Comparison of ENCODE assay signal across 13 cellular contexts in the genomic region with DNA sequence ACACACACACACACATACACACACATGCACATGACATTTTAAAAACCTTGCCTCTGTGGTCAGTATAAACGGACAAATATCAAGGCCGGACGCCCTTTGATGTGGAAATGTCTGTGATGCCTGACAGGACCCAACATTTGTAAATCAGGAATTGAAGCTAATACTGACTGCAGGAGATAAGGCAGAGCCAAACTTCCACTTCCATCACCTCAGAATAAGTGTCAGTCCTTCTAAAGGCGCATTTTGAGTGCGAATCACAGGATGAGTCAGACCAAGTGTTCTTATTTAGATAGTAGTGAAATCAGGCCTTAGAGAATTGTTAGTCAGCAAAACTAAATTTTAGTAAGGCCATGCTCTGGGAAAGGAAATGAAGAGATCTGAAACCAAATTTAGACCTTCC.
DNase-seq lines count a peak whose midpoint lies in the region; ATAC-seq and TF ChIP-seq lines count a peak whose summit lies in the region.
"Had no signal": no experiment of that assay in that cellular context is flagged by ENCODE, and none has a peak within 500 bp of the region (broad histone marks: within the 10 kb centered on the region; RNA-seq: fewer than 3 reads in every experiment).

No MANE protein-coding gene starts in this region.

- DNase-seq in GM23248: peak; percentile 56
- peak; percentile 50 for DNase-seq in PC-3
- peak; percentile 25 to 56 for DNase-seq in foreskin fibroblast
- DNase-seq in activated naive CD8-positive, alpha-beta T cell treated with anti-CD3 and anti-CD28 coated beads for 36 hours: no peak
- no peak for DNase-seq in hepatocyte (ENCODE audit: low spot score)
- no peak for DNase-seq in colonic mucosa
- DNase-seq: ACHN; activated B cell treated with CpG ODN at 0.5 μM for 24 hours; activated naive CD4-positive, alpha-beta T cell treated with anti-CD3 and anti-CD28 coated beads, Interleukin-2, amount 50 U/mL, for 16 hours; cerebellar nuclear complex had no signal

- H3K79me2 ChIP-seq in ACC112 (ENCODE audit: control insufficient read depth, insufficient read depth, low read length, unreplicated experiment) (no peaks in the 10 kb centered on the region), GM23248 (ENCODE audit: insufficient read depth) (no peaks in the 10 kb centered on the region), PC-3 (ENCODE audit: low read length) (no peaks in the 10 kb centered on the region), hepatocyte (no peaks in the 10 kb centered on the region)

- H3F3A ChIP-seq in GM23248 (ENCODE audit: insufficient read depth): no peaks in the 10 kb centered on the region
- H3F3A ChIP-seq in PC-3 (ENCODE audit: low read length, unreplicated experiment): no peaks in the 10 kb centered on the region

- TF ChIP-seq CTCF in PC-3 (conservative IDR thresholded peaks at IDR 0.05; ENCODE audit: low read depth, low read length) (no peak), foreskin fibroblast (IDR thresholded peaks at IDR 0.05; ENCODE audit: low read depth, low read length) (no peak), hepatocyte (IDR thresholded peaks at IDR 0.05; ENCODE audit: poor library complexity) (no peak), colonic mucosa (IDR thresholded peaks at IDR 0.05) (no peak)

- ATAC-seq in PC-3 (peak; percentile 69), GM19023 (IDR thresholded peaks at IDR 0.05; ENCODE audit: unreplicated experiment) (no peak)

- H3K4me1 ChIP-seq in ACC112 (ENCODE audit: control insufficient read depth, insufficient read depth, low read length, unreplicated experiment) (peaks cover 4% of the 10 kb centered on the region), GM23248 (ENCODE audit: insufficient read depth) (peaks cover 7% of the 10 kb centered on the region; the same call in 1 of the 2 replicates), PC-3 (ENCODE audit: insufficient read depth, low read length) (peaks cover 8% of the 10 kb centered on the region; the same call in 1 of the 2 replicates), hepatocyte (ENCODE audit: insufficient read depth) (peaks cover 7% of the 10 kb centered on the region), colonic mucosa (peaks cover 3% of the 10 kb centered on the region)

- intact Hi-C loops in PC-3 (cut with micrococcal nuclease) (no loop called here), colonic mucosa (cut with DNase I) (no loop called here)

- WGBS in GM23248 (ENCODE audit: low coverage in 1 of 2, low lambda C conversion rate in 2 of 2, missing lambda C conversion rate in 2 of 2), 2 experiments: 22 to 31% methylated on average over 5 of the region's 5 CpGs
- WGBS in hepatocyte (ENCODE audit: low lambda C conversion rate, missing lambda C conversion rate): 88% methylated on average over 5 of the region's 5 CpGs

- no TSS peak for BruUV-seq in PC-3 (replicated peaks; lab: Mats Ljungman, UMichigan)

- H3K9me3 ChIP-seq in GM23248 (ENCODE audit: low read depth) (no peaks in the 10 kb centered on the region), PC-3 (ENCODE audit: low read length) (no peaks in the 10 kb centered on the region), hepatocyte (ENCODE audit: low read depth) (no peaks in the 10 kb centered on the region), colonic mucosa (no peaks in the 10 kb centered on the region)

- H3K27me3 ChIP-seq in ACC112 (ENCODE audit: insufficient read depth, low read length): no peaks in the 10 kb centered on the region
- no peaks in the 10 kb centered on the region for H3K27me3 ChIP-seq in GM23248 (replicated peaks; ENCODE audit: insufficient read depth)
- no peaks in the 10 kb centered on the region for H3K27me3 ChIP-seq in PC-3 (ENCODE audit: low read length)
- H3K27me3 ChIP-seq in hepatocyte: no peaks in the 10 kb centered on the region
- no peaks in the 10 kb centered on the region for H3K27me3 ChIP-seq in colonic mucosa

- H3K9ac ChIP-seq in GM23248 (no peak overlapping the region), PC-3 (ENCODE audit: low read length) (no peak overlapping the region), colonic mucosa (ENCODE audit: low read depth in 2 of 2, low read length in 2 of 2) (no peak overlapping the region)

- H3K36me3 Mint-ChIP-seq in activated naive CD8-positive, alpha-beta T cell treated with anti-CD3 and anti-CD28 coated beads for 36 hours: no peaks in the 10 kb centered on the region
- H3K36me3 Mint-ChIP-seq: memory B cell had no signal

- no peak overlapping the region for H3K4me3 ChIP-seq in ACC112 (ENCODE audit: low read depth, low read length)
- no peak overlapping the region for H3K4me3 ChIP-seq in GM23248
- no peak overlapping the region for H3K4me3 ChIP-seq in PC-3 (ENCODE audit: low read length)
- no peak overlapping the region for H3K4me3 ChIP-seq in foreskin fibroblast (ENCODE audit: low read depth in 1 of 2, low read length in 2 of 2)
- H3K4me3 ChIP-seq in hepatocyte: no peak overlapping the region
- H3K4me3 ChIP-seq in colonic mucosa: no peak overlapping the region

- CTCF ChIA-PET in PC-3 (lab: Charles Lee): no interaction called here

- no peak overlapping the region for H3K27ac Mint-ChIP-seq in activated naive CD8-positive, alpha-beta T cell treated with anti-CD3 and anti-CD28 coated beads for 36 hours
- H3K27ac Mint-ChIP-seq: activated B cell treated with CpG ODN at 0.5 μM for 24 hours, memory B cell had no signal

- H3K4me3 Mint-ChIP-seq in activated naive CD8-positive, alpha-beta T cell treated with anti-CD3 and anti-CD28 coated beads for 36 hours: no peak overlapping the region
- H3K4me3 Mint-ChIP-seq: activated B cell treated with CpG ODN at 0.5 μM for 24 hours, memory B cell had no signal

- in situ Hi-C loops in GM23248 (cut with MboI): no loop called here

- peaks cover 2% of the 10 kb centered on the region for H3K9me3 Mint-ChIP-seq in activated naive CD8-positive, alpha-beta T cell treated with anti-CD3 and anti-CD28 coated beads for 36 hours

- POLR2A ChIA-PET in PC-3 (lab: Charles Lee; ENCODE audit: unreplicated experiment): no interaction called here

- H3K4me1 Mint-ChIP-seq in activated naive CD8-positive, alpha-beta T cell treated with anti-CD3 and anti-CD28 coated beads for 36 hours: no peaks in the 10 kb centered on the region
- H3K4me1 Mint-ChIP-seq: activated B cell treated with CpG ODN at 0.5 μM for 24 hours, memory B cell had no signal

- no peak overlapping the region for H3K4me2 ChIP-seq in GM23248 (ENCODE audit: unreplicated experiment)
- H3K4me2 ChIP-seq in PC-3 (ENCODE audit: low read length): no peak overlapping the region
- no peak overlapping the region for H3K4me2 ChIP-seq in hepatocyte

- H3K9me2 ChIP-seq in GM23248 (ENCODE audit: insufficient read depth): no peaks in the 10 kb centered on the region
- 0 out of 2 replicates have a peak, but pooled peaks cover 4% of the 10 kb centered on the region for H3K9me2 ChIP-seq in PC-3 (replicated peaks; ENCODE audit: low read length)
- H3K9me2 ChIP-seq in hepatocyte (replicated peaks; ENCODE audit: insufficient read depth): no peaks in the 10 kb centered on the region

- H3K27ac ChIP-seq in ACC112 (ENCODE audit: low read depth, low read length) (peak overlapping the region; percentile 46; the same call in 1 of the 2 replicates), GM23248 (no peak overlapping the region), PC-3 (ENCODE audit: low read length) (no peak overlapping the region), hepatocyte (no peak overlapping the region), colonic mucosa (no peak overlapping the region)

- H2AFZ ChIP-seq in ACC112 (ENCODE audit: low read length, unreplicated experiment): no peak overlapping the region
- H2AFZ ChIP-seq in GM23248: no peak overlapping the region
- peak overlapping the region; percentile 37; the same call in 1 of the 2 replicates for H2AFZ ChIP-seq in PC-3 (ENCODE audit: low read length)
- H2AFZ ChIP-seq in hepatocyte: no peak overlapping the region

- H3K27me3 Mint-ChIP-seq in activated naive CD8-positive, alpha-beta T cell treated with anti-CD3 and anti-CD28 coated beads for 36 hours: no peaks in the 10 kb centered on the region
- H3K27me3 Mint-ChIP-seq: activated B cell treated with CpG ODN at 0.5 μM for 24 hours, memory B cell had no signal

- H3K36me3 ChIP-seq in ACC112 (ENCODE audit: insufficient read depth, low read length) (no peaks in the 10 kb centered on the region), GM23248 (ENCODE audit: low read depth) (no peaks in the 10 kb centered on the region), PC-3 (ENCODE audit: low read depth, low read length) (no peaks in the 10 kb centered on the region), hepatocyte (replicated peaks; ENCODE audit: insufficient read depth, low read depth) (no peaks in the 10 kb centered on the region), colonic mucosa (no peaks in the 10 kb centered on the region)

- H4K20me1 ChIP-seq in GM23248 (ENCODE audit: insufficient read depth): no peaks in the 10 kb centered on the region
- H4K20me1 ChIP-seq in PC-3 (ENCODE audit: low read length): no peaks in the 10 kb centered on the region
- H4K20me1 ChIP-seq in hepatocyte (ENCODE audit: insufficient read depth, poor library complexity, severe bottlenecking): no peaks in the 10 kb centered on the region

Comparison
In these comparisons a context has a peak if more than half of its experiments do, and no peak if none do; other contexts are left out.
1. DNase-seq: peak in GM23248 (single experiment), PC-3 (single experiment) and foreskin fibroblast (2 of 2); none in activated naive CD8-positive, alpha-beta T cell treated with anti-CD3 and anti-CD28 coated beads for 36 hours (single experiment), hepatocyte (single experiment) and colonic mucosa (single experiment).